In genomic region chr19:1360818-1361461, GRCh38 we compare ENCODE assay signal across 1 cellular context.
TF ChIP-seq lines count a peak whose summit lies in the region.

No MANE protein-coding gene starts in this region.

TF ChIP-seq in HEK293, 187 proteins besides CTCF, POLR2A, EP300 and RAD21 (continued from another document):
- TF ChIP-seq ZNF280C (tag by site-specific recombination; IDR thresholded peaks at IDR 0.05) (no peak), ZNF366 (tag by site-specific recombination; conservative IDR thresholded peaks at IDR 0.05) (0 out of 2 replicates have a peak, but pooled peaks have one; percentile 17), PBX3 (CRISPR knock-in tag; IDR thresholded peaks at IDR 0.05) (no peak), ZNF335 (tag by site-specific recombination; conservative IDR thresholded peaks at IDR 0.05) (no peak; the same call in 1 of the 2 replicates), ZNF362 (tag by site-specific recombination; IDR thresholded peaks at IDR 0.05) (no peak), ZNF560 (tag by site-specific recombination; IDR thresholded peaks at IDR 0.05; ENCODE audit: borderline replicate concordance) (no peak), ATF2 (tag by site-specific recombination; IDR thresholded peaks at IDR 0.05; ENCODE audit: low read depth) (no peak), ZNF670 (tag by site-specific recombination; IDR thresholded peaks at IDR 0.05; ENCODE audit: low read depth) (no peak), PRDM10 (tag by site-specific recombination; IDR thresholded peaks at IDR 0.05) (0 out of 2 replicates have a peak, but pooled peaks have one; percentile 3), ZSCAN16 (tag by site-specific recombination; IDR thresholded peaks at IDR 0.05) (no peak), ZNF785 (tag by site-specific recombination; IDR thresholded peaks at IDR 0.05) (no peak), ZNF449 (tag by site-specific recombination; IDR thresholded peaks at IDR 0.05) (no peak), ZNF416 (tag by site-specific recombination; IDR thresholded peaks at IDR 0.05) (no peak), KLF17 (tag by site-specific recombination; IDR thresholded peaks at IDR 0.05) (no peak), ZNF626 (tag by site-specific recombination; IDR thresholded peaks at IDR 0.05) (no peak)
